16 cellular contexts compared by ENCODE assay signal in genomic region chr5:96017951-96018350, GRCh38. TPM values are rescaled to one million over a fixed set of nuclear protein-coding genes. Genes with fewer than 3 reads are reported as not detected.
A peak's percentile ranks its signal among the peaks of the same experiment; 100 is the strongest.
DNase-seq lines count a peak whose midpoint lies in the region; FAIRE-seq and TF ChIP-seq lines count a peak whose summit lies in the region.
"Had no signal": no experiment of that assay in that cellular context is flagged by ENCODE, and none has a peak within 500 bp of the region (broad histone marks: within the 10 kb centered on the region; RNA-seq: fewer than 3 reads in every experiment).

No MANE protein-coding gene starts in this region.

- no peak overlapping the region for H3K27ac ChIP-seq in mammary epithelial cell (ENCODE audit: insufficient read depth, low read depth, low read length)

- no peaks in the 10 kb centered on the region for H4K20me1 ChIP-seq in mammary epithelial cell (ENCODE audit: insufficient read depth, low read length)

- H3K27me3 Mint-ChIP-seq in MCF 10A (ENCODE audit: insufficient read depth, unreplicated experiment): no peaks in the 10 kb centered on the region
- no peaks in the 10 kb centered on the region for H3K27me3 Mint-ChIP-seq in type B pancreatic cell

- in situ Hi-C loops in mammary epithelial cell (cut with MboI; ENCODE audit: low sequenced_read_pairs in 2 of 2): no loop called here

- no peak for FAIRE-seq in frontal cortex (lab: Jason Lieb, UNC)
- FAIRE-seq: GM12878 had no signal

- no peak overlapping the region for H3K9ac ChIP-seq in mammary epithelial cell (ENCODE audit: insufficient read depth, low read length)

- POLR2A ChIA-PET in MCF 10A (lab: Yijun Ruan, JAX): no interaction called here

- H3K4me1 Mint-ChIP-seq in MCF 10A (ENCODE audit: insufficient read depth, unreplicated experiment) (peaks cover 5% of the 10 kb centered on the region), type B pancreatic cell (ENCODE audit: unreplicated experiment) (no peaks in the 10 kb centered on the region)

- H3K4me3 Mint-ChIP-seq in MCF 10A (ENCODE audit: unreplicated experiment) (no peak overlapping the region), type B pancreatic cell (no peak overlapping the region)

- CTCF ChIA-PET in MCF 10A (lab: Yijun Ruan, JAX): no interaction called here
- CTCF ChIA-PET in mammary epithelial cell (lab: Charles Lee; ENCODE audit: low non-redundant PET): no interaction called here

- TF ChIP-seq CTCF in MCF 10A (IDR thresholded peaks at IDR 0.05; ENCODE audit: unreplicated experiment) (no peak), mammary epithelial cell (conservative IDR thresholded peaks at IDR 0.05 in 1 of 2, IDR thresholded peaks at IDR 0.05 in 1 of 2; ENCODE audit: extremely low read depth in 1 of 2, insufficient read depth in 1 of 2, low read depth in 1 of 2, low read length in 2 of 2) (no peak), fibroblast of mammary gland (conservative IDR thresholded peaks at IDR 0.05; ENCODE audit: control insufficient read depth, insufficient read depth, low read depth, low read length) (no peak), type B pancreatic cell (conservative IDR thresholded peaks at IDR 0.05) (no peak)

- WGBS in mammary epithelial cell (ENCODE audit: low coverage, missing lambda C conversion rate): 89% methylated on average over 1 of the region's 1 CpG

- H3K4me3 ChIP-seq in mammary epithelial cell (replicated peaks in 1 of 3; ENCODE audit: insufficient read depth in 1 of 3, low read depth in 2 of 3, low read length in 3 of 3) (no peak overlapping the region), fibroblast of mammary gland (ENCODE audit: control insufficient read depth, low read depth, low read length) (no peak overlapping the region)
- H3K4me3 ChIP-seq: GM12878 had no signal

- H3K36me3 Mint-ChIP-seq in MCF 10A (ENCODE audit: insufficient read depth, unreplicated experiment) (no peaks in the 10 kb centered on the region), type B pancreatic cell (no peaks in the 10 kb centered on the region)

- peaks cover 1% of the 10 kb centered on the region for H3K4me1 ChIP-seq in mammary epithelial cell (ENCODE audit: insufficient read depth, low read length)

- H3K79me2 ChIP-seq in mammary epithelial cell (ENCODE audit: insufficient read depth, low read length): no peaks in the 10 kb centered on the region

- no TSS peak for BruUV-seq in MCF 10A (replicated peaks; lab: Mats Ljungman, UMichigan)
- BruUV-seq in mammary epithelial cell (replicated peaks; lab: Mats Ljungman, UMichigan): no TSS peak

- H2AFZ ChIP-seq in mammary epithelial cell (ENCODE audit: low read depth, low read length): no peak overlapping the region

- H3K9me3 Mint-ChIP-seq in MCF 10A (ENCODE audit: unreplicated experiment) (no peaks in the 10 kb centered on the region), type B pancreatic cell (no peaks in the 10 kb centered on the region)

- H3K4me2 ChIP-seq in mammary epithelial cell (ENCODE audit: insufficient read depth, low read depth, low read length): no peak overlapping the region

- no peaks in the 10 kb centered on the region for H3K9me3 ChIP-seq in mammary epithelial cell (replicated peaks; ENCODE audit: insufficient read depth, low read length)

- H3K36me3 ChIP-seq in mammary epithelial cell (ENCODE audit: insufficient read depth, low read length): no peaks in the 10 kb centered on the region

- H3K27me3 ChIP-seq in mammary epithelial cell (ENCODE audit: insufficient read depth, low read length): no peaks in the 10 kb centered on the region

- peak; percentile 44 for DNase-seq in MCF 10A (ENCODE audit: unreplicated experiment)
- no peak for DNase-seq in mammary epithelial cell
- DNase-seq in NCI-H82 (lab: John Stamatoyannopoulos, UW): peak; percentile 77
- DNase-seq in fibroblast of mammary gland (ENCODE audit: low read depth): peak; percentile 85
- DNase-seq in stromal cell of bone marrow (ENCODE audit: low read depth): peak; percentile 33
- DNase-seq in frontal cortex (ENCODE audit: low spot score in 2 of 2): no peak
- no peak for DNase-seq in type B pancreatic cell (ENCODE audit: extremely low spot score, unreplicated experiment)
- DNase-seq in RKO (ENCODE audit: low spot score): no peak
- DNase-seq: ACHN; cerebellar nuclear complex; DMS153; Karpas-422; NCI-H1930; occipital lobe; stimulated activated CD4-positive, alpha-beta T cell treated with anti-CD3 and anti-CD28 coated beads, Interleukin-15, amount 100 ng/mL, for 24 hours had no signal

- intact Hi-C loops in MCF 10A (cut with micrococcal nuclease) (no loop called here), mammary epithelial cell (cut with micrococcal nuclease) (no loop called here)

- H3K27ac Mint-ChIP-seq in MCF 10A (ENCODE audit: low read depth, unreplicated experiment): no peak overlapping the region
- no peak overlapping the region for H3K27ac Mint-ChIP-seq in type B pancreatic cell

- dilution Hi-C loops in mammary epithelial cell (cut with HindIII; ENCODE audit: low sequenced_read_pairs): no loop called here

RNA-seq across cellular contexts. Expression of gene ELL2, which starts 56.3 kb away (rescaled TPM):
- total RNA-seq in MCF 10A (2022) (144 and 147 TPM in 2 replicates), mammary epithelial cell (100 to 1,000 TPM; 161 to 277 TPM), frontal cortex (25.3 TPM), type B pancreatic cell (ENCODE audit: low replicate concordance) (33.9 and 55.3 TPM in 2 replicates)
- polyA plus RNA-seq in mammary epithelial cell: 61.3 TPM
- 74.3 TPM for polyA minus RNA-seq in mammary epithelial cell

Comparison
In these comparisons a context has a peak if more than half of its experiments do, and no peak if none do; other contexts are left out.
1. DNase-seq: peak in MCF 10A (single experiment), NCI-H82 (single experiment), fibroblast of mammary gland (single experiment) and stromal cell of bone marrow (single experiment); none in mammary epithelial cell (single experiment), frontal cortex (0 of 2), type B pancreatic cell (single experiment) and RKO (single experiment).